In genomic region chr1:11041048-11041447, GRCh38 we compare ENCODE assay signal across 10 cellular contexts. TPM values are rescaled to one million over a fixed set of nuclear protein-coding genes. Genes with fewer than 3 reads are reported as not detected.
"Had no signal": no experiment of that assay in that cellular context is flagged by ENCODE, and none has a peak within 500 bp of the region (broad histone marks: within the 10 kb centered on the region; RNA-seq: fewer than 3 reads in every experiment).

No MANE protein-coding gene starts in this region.

- H3K27ac ChIP-seq: GM23248 had no signal

- H3K27ac Mint-ChIP-seq: GM23338, H9, HFFc6 had no signal

- H3K9ac ChIP-seq: GM23248 had no signal

- H3K4me3 Mint-ChIP-seq: GM23338, H9, HFFc6 had no signal

- H3K4me3 ChIP-seq: GM23248, GM23338, HAP-1 had no signal

- H3K36me3 ChIP-seq: HAP-1 had no signal

- H3K4me2 ChIP-seq: GM23338 had no signal

- H3K4me1 ChIP-seq: HAP-1 had no signal

- DNase-seq: GM23248, GOT3, H7, H9, HCEC 1CT, HFFc6 had no signal

- H3K9me3 ChIP-seq: HAP-1 had no signal

- H3K9me3 Mint-ChIP-seq: GM23338, H9, HFFc6 had no signal

- H2AFZ ChIP-seq: GM23248, GM23338 had no signal

- ATAC-seq: GM23338, HCT116 had no signal

RNA-seq across cellular contexts. Expression of gene MASP2, which starts 6.0 kb away (rescaled TPM):
- total RNA-seq: GM23248, H4 had no signal
